In genomic region chr19:5686326-5686646, GRCh38 we compare ENCODE assay signal across 8 cellular contexts. TPM values are rescaled to one million over a fixed set of nuclear protein-coding genes. Genes with fewer than 3 reads are reported as not detected.
DNase-seq lines count a peak whose midpoint lies in the region; ATAC-seq and TF ChIP-seq lines count a peak whose summit lies in the region.

No MANE protein-coding gene starts in this region.

- intact Hi-C loops in MCF 10A (cut with micrococcal nuclease), result no loop called here

- no peaks in the 10 kb centered on the region for H3K9me3 ChIP-seq in mucosa of rectum (ENCODE audit: control insufficient read depth in 2 of 2, low read length in 2 of 2)

- H3K27ac ChIP-seq in 22Rv1 (peak overlapping the region; percentile 71), mucosa of rectum (ENCODE audit: low read depth in 2 of 2, low read length in 2 of 2) (peak overlapping the region; percentile 84 to 86)

- no peaks in the 10 kb centered on the region for H3K36me3 ChIP-seq in mucosa of rectum (ENCODE audit: control insufficient read depth in 2 of 2, insufficient read depth in 2 of 2, low read length in 2 of 2)

- no peaks in the 10 kb centered on the region for H3K9me3 Mint-ChIP-seq in MCF 10A (ENCODE audit: unreplicated experiment)

- H3K4me3 ChIP-seq in mucosa of rectum (ENCODE audit: low read length in 2 of 2), result peak overlapping the region; percentile 65 to 75

- TF ChIP-seq CTCF in 22Rv1 (IDR thresholded peaks at IDR 0.05), result no peak
- no peak for TF ChIP-seq CTCF in MCF 10A (IDR thresholded peaks at IDR 0.05; ENCODE audit: unreplicated experiment)

- peaks cover 22% of the 10 kb centered on the region for H3K36me3 Mint-ChIP-seq in MCF 10A (ENCODE audit: insufficient read depth, unreplicated experiment)

- H3K9ac ChIP-seq in mucosa of rectum (ENCODE audit: low read depth in 1 of 2, low read length in 2 of 2), result peak overlapping the region; percentile 47 to 61

- BruUV-seq in MCF 10A (replicated peaks; lab: Mats Ljungman, UMichigan), result no TSS peak

- H3K4me1 Mint-ChIP-seq in MCF 10A (ENCODE audit: insufficient read depth, unreplicated experiment), result peaks cover 18% of the 10 kb centered on the region

- CTCF ChIA-PET in MCF 10A (lab: Yijun Ruan, JAX), result interaction anchor here (0.6 to 2.1 kb wide), 4 partner anchors 9 to 108 kb away, joined by 3 to 8 read pairs (median 3); no protein-coding TSS in a partner anchor

- peak overlapping the region; percentile 73 for H3K4me3 Mint-ChIP-seq in MCF 10A (ENCODE audit: unreplicated experiment)

- peaks cover 14 to 19% of the 10 kb centered on the region in 2 donors for H3K4me1 ChIP-seq in mucosa of rectum (ENCODE audit: control insufficient read depth in 2 of 2, insufficient read depth in 2 of 2, low read length in 2 of 2)

- no peak overlapping the region for H3K27ac Mint-ChIP-seq in MCF 10A (ENCODE audit: low read depth, unreplicated experiment)

- no peak for DNase-seq in MCF 10A (ENCODE audit: unreplicated experiment)
- no peak for DNase-seq in left lobe of liver (ENCODE audit: low spot score)
- DNase-seq in GM03348 (ENCODE audit: low spot score), result no peak
- no peak for DNase-seq in A172 (ENCODE audit: low spot score)

- POLR2A ChIA-PET in MCF 10A (lab: Yijun Ruan, JAX), result interaction anchor here (0.9 to 3.1 kb wide), 5 partner anchors 13 to 71 kb away, joined by 3 to 34 read pairs (median 4); partner anchors contain the start of genes CATSPERD, LONP1, SAFB and SAFB2

- no peaks in the 10 kb centered on the region for H3K27me3 ChIP-seq in mucosa of rectum (ENCODE audit: control insufficient read depth in 2 of 2, insufficient read depth in 2 of 2, low read length in 2 of 2)

- no peaks in the 10 kb centered on the region for H3K27me3 Mint-ChIP-seq in MCF 10A (ENCODE audit: insufficient read depth, unreplicated experiment)

- ATAC-seq in HG03025 (IDR thresholded peaks at IDR 0.05; ENCODE audit: low FRiP score, unreplicated experiment) (peak; percentile 20), GM19455 (IDR thresholded peaks at IDR 0.05; ENCODE audit: unreplicated experiment) (no peak), left lobe of liver (no peak)

RNA-seq across cellular contexts. Expression of gene RPL36, which starts 3.8 kb away (rescaled TPM):
- total RNA-seq in MCF 10A (2022), result 1,569 and 1,807 TPM in 2 replicates
- total RNA-seq in left lobe of liver, result 241 TPM
- 782 and 864 TPM in 2 replicates for total RNA-seq in A172 (2014; rRNA removed; shearing (Covaris generic))

RNA-seq across cellular contexts. Expression of gene HSD11B1L, which starts 5.5 kb away (rescaled TPM):
- total RNA-seq in MCF 10A (2022), result 4.1 and 5.5 TPM in 2 replicates
- 4.1 TPM for total RNA-seq in left lobe of liver
- total RNA-seq in A172 (2014; rRNA removed; shearing (Covaris generic)), result 24.1 and 58.4 TPM in 2 replicates

RNA-seq across cellular contexts. Expression of gene MICOS13, which starts 6.0 kb away (rescaled TPM):
- total RNA-seq in MCF 10A (2022) (51.5 and 73.0 TPM in 2 replicates), left lobe of liver (38.4 TPM)
- 49.6 and 81.0 TPM in 2 replicates for total RNA-seq in A172 (2014; rRNA removed; shearing (Covaris generic))

RNA-seq across cellular contexts. Expression of gene LONP1, which starts 33.7 kb away (rescaled TPM):
- 219 and 254 TPM in 2 replicates for total RNA-seq in MCF 10A (2022)
- 68.7 TPM for total RNA-seq in left lobe of liver
- total RNA-seq in A172 (2014; rRNA removed; shearing (Covaris generic)), result 120 and 153 TPM in 2 replicates

RNA-seq across cellular contexts. Expression of gene CATSPERD, which starts 34.2 kb away (rescaled TPM):
- total RNA-seq in MCF 10A (2022) (not detected in 2 replicates), left lobe of liver (not detected)
- not detected in 2 replicates for total RNA-seq in A172 (2014; rRNA removed; shearing (Covaris generic))
